10 cellular contexts compared by ENCODE assay signal in genomic region chr2:241358470-241358869, GRCh38. TPM values are rescaled to one million over a fixed set of nuclear protein-coding genes. Genes with fewer than 3 reads are reported as not detected.
DNase-seq lines count a peak whose midpoint lies in the region; ATAC-seq and TF ChIP-seq lines count a peak whose summit lies in the region.
"Had no signal": no experiment of that assay in that cellular context is flagged by ENCODE, and none has a peak within 500 bp of the region (broad histone marks: within the 10 kb centered on the region; RNA-seq: fewer than 3 reads in every experiment).

No MANE protein-coding gene starts in this region.

- no peak overlapping the region for H4K5ac ChIP-seq in H9 (ENCODE audit: insufficient read length, low read depth, low read length)

- peaks cover 4% of the 10 kb centered on the region for H3K23me2 ChIP-seq in H9 (ENCODE audit: insufficient read length, low read depth, low read length, poor library complexity, severe bottlenecking)

- H3K4me2 ChIP-seq in H9 (ENCODE audit: insufficient read depth, insufficient read length, low read length): no peak overlapping the region

- H3K27ac ChIP-seq in stomach (peak overlapping the region in 4 of 5 donors; percentile 90 to 97 (median 96)), H9 (ENCODE audit: insufficient read length, low read depth, low read length) (no peak overlapping the region)
- no peak overlapping the region for H3K27ac ChIP-seq in effector memory CD4-positive, alpha-beta T cell (ENCODE audit: insufficient read depth, low read length, poor library complexity, severe bottlenecking)

- intact Hi-C loops in dendritic cell treated with granulocyte-macrophage colony-stimulating factor and Interleukin-4, amounts not matched to agents 40 ng/mL and 50 ng/mL, for 4 days (cut with micrococcal nuclease): loop anchor here (5.0 to 10.0 kb wide), 2 partner anchors 149 to 276 kb away; partner anchors contain the start of genes ATG4B, STK25 and THAP4
- intact Hi-C loops in stomach (cut with DNase I; ENCODE audit: low total_unique reads): no loop called here

- H2AK5ac ChIP-seq in H9 (ENCODE audit: insufficient read length, low read length): no peak overlapping the region

- H3K27me3 Mint-ChIP-seq in activated CD8-positive, alpha-beta memory T cell treated with anti-CD3 and anti-CD28 coated beads, Interleukin-2, amount 10 ng/mL, durations not matched to agents 7 days and 5 days: no peaks in the 10 kb centered on the region
- H3K27me3 Mint-ChIP-seq in dendritic cell treated with granulocyte-macrophage colony-stimulating factor and Interleukin-4, amounts not matched to agents 40 ng/mL and 50 ng/mL, for 4 days: peaks cover 3% of the 10 kb centered on the region
- no peaks in the 10 kb centered on the region for H3K27me3 Mint-ChIP-seq in H9 (ENCODE audit: low read depth)

- peak overlapping the region in 2 of 4 donors; percentile 12 to 84 for H3K4me3 ChIP-seq in stomach
- H3K4me3 ChIP-seq in effector memory CD4-positive, alpha-beta T cell (ENCODE audit: insufficient read depth, low read depth, low read length, poor library complexity, severe bottlenecking): no peak overlapping the region
- H3K4me3 ChIP-seq: smooth muscle cell had no signal

- no peaks in the 10 kb centered on the region for H3K27me3 ChIP-seq in stomach
- H3K27me3 ChIP-seq in H9 (ENCODE audit: insufficient read depth, low read length): no peaks in the 10 kb centered on the region
- no peaks in the 10 kb centered on the region for H3K27me3 ChIP-seq in effector memory CD4-positive, alpha-beta T cell (replicated peaks; ENCODE audit: control insufficient read depth, insufficient read depth, low read length, poor library complexity, severe bottlenecking)

- TF ChIP-seq EP300 in stomach (IDR thresholded peaks at IDR 0.05): no peak

- no peak for DNase-seq in activated CD8-positive, alpha-beta memory T cell treated with anti-CD3 and anti-CD28 coated beads, Interleukin-2, amount 10 ng/mL, durations not matched to agents 7 days and 5 days
- DNase-seq in activated CD8-positive, alpha-beta memory T cell treated with anti-CD3 and anti-CD28 coated beads for 24 hours: no peak
- DNase-seq in stomach (no peak), NCI-H2171 treated with DMSO at 0.1 percent for 48 hours (lab: John Stamatoyannopoulos, UW) (no peak), H9 (no peak)
- DNase-seq in effector memory CD4-positive, alpha-beta T cell: no peak
- DNase-seq: foreskin fibroblast had no signal

- no peak overlapping the region for H3K4ac ChIP-seq in H9 (ENCODE audit: low read depth, low read length)

- no peak overlapping the region for H3K23ac ChIP-seq in H9 (ENCODE audit: insufficient read length, low read depth, low read length)

- H3K9ac ChIP-seq in H9 (ENCODE audit: extremely low read depth, insufficient read length, low read length): no peak overlapping the region

- H2AFZ ChIP-seq in H9 (ENCODE audit: low read length): no peak overlapping the region

- no peak for ATAC-seq in activated CD8-positive, alpha-beta memory T cell treated with anti-CD3 and anti-CD28 coated beads, Interleukin-2, amount 10 ng/mL, durations not matched to agents 7 days and 5 days
- ATAC-seq in HG03558 (IDR thresholded peaks at IDR 0.05; ENCODE audit: extremely low read depth, unreplicated experiment): peak; percentile 31

- H2BK20ac ChIP-seq in H9 (ENCODE audit: low read depth, low read length, poor library complexity, severe bottlenecking): no peak overlapping the region

- H2BK120ac ChIP-seq in H9 (ENCODE audit: low read depth, low read length, poor library complexity, severe bottlenecking): no peak overlapping the region

- CTCF ChIA-PET in activated CD8-positive, alpha-beta memory T cell treated with anti-CD3 and anti-CD28 coated beads, Interleukin-2, amount 10 ng/mL, durations not matched to agents 7 days and 5 days (lab: Charles Lee): interaction anchor here (0.7 to 1.5 kb wide), 2 partner anchors 8 to 34 kb away, joined by 3 to 4 read pairs; no protein-coding TSS in a partner anchor

- H3K79me2 ChIP-seq in H9 (ENCODE audit: insufficient read depth, low read length): peaks cover 7% of the 10 kb centered on the region; the same call in 1 of the 2 replicates

- no peak overlapping the region for H2BK5ac ChIP-seq in H9 (ENCODE audit: insufficient read length, low read length)

- H3K56ac ChIP-seq in H9 (ENCODE audit: insufficient read length, low read depth, low read length): no peak overlapping the region

- peaks cover 5% of the 10 kb centered on the region for H3K79me1 ChIP-seq in H9 (ENCODE audit: insufficient read depth, low read depth, low read length, poor library complexity, severe bottlenecking)

- H3K9me3 ChIP-seq in stomach (no peaks in the 10 kb centered on the region), H9 (ENCODE audit: control insufficient read depth, low read depth, low read length) (no peaks in the 10 kb centered on the region)
- no peaks in the 10 kb centered on the region for H3K9me3 ChIP-seq in effector memory CD4-positive, alpha-beta T cell (ENCODE audit: control insufficient read depth, low read length)

- no peak overlapping the region for H4K8ac ChIP-seq in H9 (replicated peaks; ENCODE audit: insufficient read length, low read depth, low read length)

- no peak overlapping the region for H3K14ac ChIP-seq in H9 (ENCODE audit: insufficient read depth, low read length)

- H3K18ac ChIP-seq in H9 (ENCODE audit: insufficient read length, low read depth, low read length): no peak overlapping the region

- no peak overlapping the region for H3K27ac Mint-ChIP-seq in activated CD8-positive, alpha-beta memory T cell treated with anti-CD3 and anti-CD28 coated beads, Interleukin-2, amount 10 ng/mL, durations not matched to agents 7 days and 5 days
- H3K27ac Mint-ChIP-seq in dendritic cell treated with granulocyte-macrophage colony-stimulating factor and Interleukin-4, amounts not matched to agents 40 ng/mL and 50 ng/mL, for 4 days: peak overlapping the region; percentile 63
- no peak overlapping the region for H3K27ac Mint-ChIP-seq in H9

- no peak overlapping the region for H4K91ac ChIP-seq in H9 (ENCODE audit: insufficient read length, low read depth, low read length)

- no peaks in the 10 kb centered on the region for H4K20me1 ChIP-seq in H9 (ENCODE audit: control insufficient read depth, insufficient read depth, insufficient read length)

- H2BK15ac ChIP-seq in H9 (ENCODE audit: low read depth, low read length): no peak overlapping the region

- TF ChIP-seq CTCF in stomach (IDR thresholded peaks at IDR 0.05) (no peak), H9 (conservative IDR thresholded peaks at IDR 0.05) (no peak)

- no peak overlapping the region for H2BK12ac ChIP-seq in H9 (ENCODE audit: insufficient read length, low read depth, low read length)

- peaks cover 2 to 13% (median 8%) of the 10 kb centered on the region in 4 donors for H3K36me3 ChIP-seq in stomach
- no peaks in the 10 kb centered on the region for H3K36me3 ChIP-seq in effector memory CD4-positive, alpha-beta T cell (ENCODE audit: control insufficient read depth, insufficient read depth, low read length)

- H3K4me1 ChIP-seq in stomach: peaks cover 20 to 77% (median 50%) of the 10 kb centered on the region in 4 donors
- H3K4me1 ChIP-seq in H9 (ENCODE audit: insufficient read depth, low read length): peaks cover 2% of the 10 kb centered on the region; the same call in 1 of the 2 replicates
- H3K4me1 ChIP-seq in effector memory CD4-positive, alpha-beta T cell (ENCODE audit: control insufficient read depth, insufficient read depth, low read length, poor library complexity, severe bottlenecking): peaks cover 13% of the 10 kb centered on the region

- H3K4me3 Mint-ChIP-seq in activated CD8-positive, alpha-beta memory T cell treated with anti-CD3 and anti-CD28 coated beads, Interleukin-2, amount 10 ng/mL, durations not matched to agents 7 days and 5 days: peak overlapping the region; percentile 29
- H3K4me3 Mint-ChIP-seq in dendritic cell treated with granulocyte-macrophage colony-stimulating factor and Interleukin-4, amounts not matched to agents 40 ng/mL and 50 ng/mL, for 4 days: peak overlapping the region; percentile 34
- H3K4me3 Mint-ChIP-seq in H9: peak overlapping the region in 1 of 2 experiments; percentile 12; a peak in 2 of 5 replicates

- peaks cover 18% of the 10 kb centered on the region for H3K4me1 Mint-ChIP-seq in activated CD8-positive, alpha-beta memory T cell treated with anti-CD3 and anti-CD28 coated beads, Interleukin-2, amount 10 ng/mL, durations not matched to agents 7 days and 5 days
- peaks cover 53% of the 10 kb centered on the region for H3K4me1 Mint-ChIP-seq in dendritic cell treated with granulocyte-macrophage colony-stimulating factor and Interleukin-4, amounts not matched to agents 40 ng/mL and 50 ng/mL, for 4 days (ENCODE audit: low read depth)
- H3K4me1 Mint-ChIP-seq in H9: peaks cover 54% of the 10 kb centered on the region in 2 experiments

- TF ChIP-seq POLR2A in stomach (IDR thresholded peaks at IDR 0.05): no peak

- H3K36me3 Mint-ChIP-seq in activated CD8-positive, alpha-beta memory T cell treated with anti-CD3 and anti-CD28 coated beads, Interleukin-2, amount 10 ng/mL, durations not matched to agents 7 days and 5 days: peaks cover 9% of the 10 kb centered on the region
- H3K36me3 Mint-ChIP-seq in dendritic cell treated with granulocyte-macrophage colony-stimulating factor and Interleukin-4, amounts not matched to agents 40 ng/mL and 50 ng/mL, for 4 days (ENCODE audit: low read depth): peaks cover 36% of the 10 kb centered on the region
- peaks cover 0 to 12% (median 6%) of the 10 kb centered on the region in 3 experiments; a peak in 5 of 7 replicates for H3K36me3 Mint-ChIP-seq in H9 (ENCODE audit: insufficient read depth in 1 of 3, low read depth in 3 of 3)

- no peak overlapping the region for H3T11ph ChIP-seq in H9 (ENCODE audit: low read length)

- H3K9me3 Mint-ChIP-seq in activated CD8-positive, alpha-beta memory T cell treated with anti-CD3 and anti-CD28 coated beads, Interleukin-2, amount 10 ng/mL, durations not matched to agents 7 days and 5 days (ENCODE audit: low read depth): no peaks in the 10 kb centered on the region
- no peaks in the 10 kb centered on the region for H3K9me3 Mint-ChIP-seq in dendritic cell treated with granulocyte-macrophage colony-stimulating factor and Interleukin-4, amounts not matched to agents 40 ng/mL and 50 ng/mL, for 4 days
- H3K9me3 Mint-ChIP-seq in H9: no peaks in the 10 kb centered on the region

- WGBS in stomach, 5 donors: 33 to 52% (median 35%) methylated on average over 5 of the region's 5 CpGs
- no CpG with 5 or more reads among the region's 5 CpGs for WGBS in H9 (ENCODE audit: extremely low coverage, insufficient read length, low lambda C conversion rate)

RNA-seq across cellular contexts. Expression of gene FARP2, which starts 2.4 kb away (rescaled TPM):
- 10 to 100 TPM; 24.0 to 25.4 TPM for total RNA-seq in activated CD8-positive, alpha-beta memory T cell treated with anti-CD3 and anti-CD28 coated beads, Interleukin-2, amount 10 ng/mL, durations not matched to agents 7 days and 5 days
- total RNA-seq in stomach (100 to 1,000 TPM in 3 of 5 donors, 10 to 100 TPM in 2; 54.2 to 260 (median 108) TPM), H9 (2021) (31.0 and 33.9 TPM in 2 replicates)
- 10 to 100 TPM; 15.8 to 35.6 (median 20.0) TPM for polyA plus RNA-seq in stomach

RNA-seq across cellular contexts. Expression of gene SEPTIN2, which starts 42.7 kb away (rescaled TPM):
- 100 to 1,000 TPM; 242 to 290 TPM for total RNA-seq in activated CD8-positive, alpha-beta memory T cell treated with anti-CD3 and anti-CD28 coated beads, Interleukin-2, amount 10 ng/mL, durations not matched to agents 7 days and 5 days
- 100 to 1,000 TPM in 4 of 5 donors, 10 to 100 TPM in 1; 88.7 to 603 (median 272) TPM for total RNA-seq in stomach
- polyA plus RNA-seq in stomach: 100 to 1,000 TPM; 104 to 169 (median 164) TPM
- 385 and 399 TPM in 2 replicates for total RNA-seq in H9 (2021)

RNA-seq across cellular contexts. Expression of gene HDLBP, which starts 43.0 kb away (rescaled TPM):
- 100 to 1,000 TPM; 176 to 232 TPM for total RNA-seq in activated CD8-positive, alpha-beta memory T cell treated with anti-CD3 and anti-CD28 coated beads, Interleukin-2, amount 10 ng/mL, durations not matched to agents 7 days and 5 days
- 100 to 1,000 TPM; 350 to 752 (median 530) TPM for total RNA-seq in stomach
- polyA plus RNA-seq in stomach: 100 to 1,000 TPM; 171 to 207 (median 173) TPM
- total RNA-seq in H9 (2021): 340 and 364 TPM in 2 replicates

Comparison
In these comparisons a context has a peak if more than half of its experiments do, and no peak if none do; other contexts are left out.
1. H3K27ac ChIP-seq: peak in stomach (4 of 5); none in H9 (single experiment) and effector memory CD4-positive, alpha-beta T cell (single experiment).